ENCODE assay signal across 8 cellular contexts in the genomic region with DNA sequence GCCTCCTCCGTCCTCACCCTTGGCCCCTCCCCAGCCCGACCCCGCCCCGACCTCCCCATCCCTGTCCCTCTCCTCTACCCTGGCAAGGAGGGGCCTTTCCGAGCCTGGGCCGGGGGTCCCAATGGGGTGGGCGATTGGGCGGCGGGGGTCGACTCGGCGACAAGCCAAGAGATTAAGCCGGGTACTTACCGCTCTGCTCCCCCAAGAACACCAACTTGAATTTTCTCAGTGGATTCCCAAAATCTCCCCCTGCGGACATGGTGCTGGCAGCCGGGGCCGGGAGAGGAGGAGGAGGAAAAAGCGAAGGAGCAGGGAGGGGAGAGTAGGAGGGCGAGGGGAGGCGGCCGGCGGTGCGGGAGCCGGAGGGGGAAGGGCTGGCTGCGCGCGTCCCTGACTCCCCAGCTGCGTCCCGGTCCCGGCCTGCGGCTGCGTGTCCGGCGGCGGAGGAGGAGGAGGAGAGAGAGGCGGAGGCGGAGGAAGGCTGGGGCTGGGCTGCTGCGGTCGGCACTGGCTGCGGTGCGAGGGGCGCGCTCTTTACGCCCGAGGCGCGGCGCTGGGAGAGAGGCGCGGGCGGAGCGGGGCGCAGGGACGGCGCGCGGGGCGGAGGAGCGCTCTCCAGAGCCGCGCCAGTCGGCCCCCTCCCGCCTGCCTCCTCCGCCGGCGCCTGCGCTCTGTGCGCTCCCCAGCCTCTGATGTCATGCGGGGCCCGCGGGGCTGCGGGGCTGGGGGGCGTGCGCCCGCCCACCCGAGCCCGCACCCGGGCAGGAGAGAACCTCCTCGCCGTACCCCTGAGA. TPM values are rescaled to one million over a fixed set of nuclear protein-coding genes. Genes with fewer than 3 reads are reported as not detected.
DNase-seq lines count a peak whose midpoint lies in the region; ATAC-seq and TF ChIP-seq lines count a peak whose summit lies in the region.

A gene (minus strand): TSS at position 675 of the 794 bp plus-strand sequence. CDS start 416 bp downstream, at position 259.

- peak; percentile 50 for DNase-seq in NCI-H1436 (lab: John Stamatoyannopoulos, UW)
- DNase-seq in NCI-H1436 treated with DMSO at 0.1 percent for 48 hours (lab: John Stamatoyannopoulos, UW): no peak
- peak; percentile 46 for DNase-seq in KBM-7
- DNase-seq in activated B cell treated with CpG ODN at 0.5 μM for 24 hours: no peak
- DNase-seq in fibroblast of the aortic adventitia (ENCODE audit: low read depth): peak; percentile 16
- peak; percentile 58 for DNase-seq in myocyte (ENCODE audit: low read depth)
- peak; percentile 54 to 83 for DNase-seq in aorta

- H3K4me3 ChIP-seq in fibroblast of the aortic adventitia (ENCODE audit: low read depth, low read length): peak within 1 kb of the TSS; percentile 68
- peak within 1 kb of the TSS; percentile 58 to 81 for H3K4me3 ChIP-seq in aorta (ENCODE audit: low read length in 2 of 2)

- H3K9me3 ChIP-seq in aorta (ENCODE audit: control insufficient read depth, low read length): no peaks in the 10 kb centered on the region

- no peak for TF ChIP-seq CTCF in activated B cell treated with CpG ODN at 0.5 μM for 24 hours (IDR thresholded peaks at IDR 0.05)
- TF ChIP-seq CTCF in fibroblast of the aortic adventitia (IDR thresholded peaks at IDR 0.05; ENCODE audit: insufficient read depth, low read length): no peak

- H3K4me1 ChIP-seq in aorta (ENCODE audit: control insufficient read depth in 1 of 2, insufficient read depth in 2 of 2, low read length in 2 of 2): no peaks in the 10 kb centered on the region

- no peaks in the 10 kb centered on the region for H3K9me3 Mint-ChIP-seq in activated B cell treated with CpG ODN at 0.5 μM for 24 hours

- H3K36me3 ChIP-seq in aorta (ENCODE audit: control insufficient read depth in 1 of 2, insufficient read depth in 2 of 2, low read length in 1 of 2): no peaks in the 10 kb centered on the region

- POLR2A ChIA-PET in activated B cell treated with CpG ODN at 0.5 μM for 24 hours (lab: Charles Lee): no interaction called here

- no peak within 1 kb of the TSS for H3K27ac ChIP-seq in aorta (ENCODE audit: low read depth in 1 of 2, low read length in 2 of 2)

- 0 to 1% methylated on average over 33 to 80 of the region's 80 CpGs for WGBS in aorta, 2 donors

- intact Hi-C loops in activated B cell treated with CpG ODN at 0.5 μM for 24 hours (cut with micrococcal nuclease): no loop called here
- intact Hi-C loops in aorta (cut with DNase I): no loop called here

- in situ Hi-C loops in KBM-7 (cut with MboI; ENCODE audit: low pct_unique_long_range_greater_than_20kb, low sequenced_read_pairs): no loop called here

- no peaks in the 10 kb centered on the region for H3K27me3 ChIP-seq in aorta (ENCODE audit: control insufficient read depth in 1 of 2, insufficient read depth in 2 of 2, low read length in 1 of 2)

- H3K27ac Mint-ChIP-seq in activated B cell treated with CpG ODN at 0.5 μM for 24 hours: no peak within 1 kb of the TSS

- H3K27me3 Mint-ChIP-seq in activated B cell treated with CpG ODN at 0.5 μM for 24 hours: peaks cover 50% of the 10 kb centered on the region

- peaks cover 10% of the 10 kb centered on the region for H3K4me1 Mint-ChIP-seq in activated B cell treated with CpG ODN at 0.5 μM for 24 hours

- H3K4me3 Mint-ChIP-seq in activated B cell treated with CpG ODN at 0.5 μM for 24 hours: peak within 1 kb of the TSS; percentile 56

- H3K36me3 Mint-ChIP-seq in activated B cell treated with CpG ODN at 0.5 μM for 24 hours (ENCODE audit: low read depth): no peaks in the 10 kb centered on the region

- ATAC-seq in activated B cell treated with CpG ODN at 0.5 μM for 24 hours (ENCODE audit: low read depth) (no peak), aorta (ENCODE audit: low FRiP score) (peak; percentile 81), HG02798 (IDR thresholded peaks at IDR 0.05; ENCODE audit: poor library complexity, unreplicated experiment) (no peak)

- CTCF ChIA-PET in activated B cell treated with CpG ODN at 0.5 μM for 24 hours (lab: Charles Lee): no interaction called here

RNA-seq across cellular contexts. Expression of the gene that starts here (rescaled TPM):
- total RNA-seq in activated B cell treated with CpG ODN at 0.5 μM for 24 hours: not detected in 2 replicates
- total RNA-seq in fibroblast of the aortic adventitia (ENCODE audit: low replicate concordance): 0.36 and 0.49 TPM in 2 replicates
- 0.37 and 1.1 TPM in 2 replicates for total RNA-seq in myocyte
- 9.3 TPM for polyA plus RNA-seq in myocyte (2012)
- total RNA-seq in aorta: 10 to 100 TPM in 1 of 2 donors, 1 to 10 TPM in 1; 9.2 to 12.0 TPM
- polyA plus RNA-seq in aorta: 1 to 10 TPM in 1 of 2 donors, under 1 TPM in 1; 0.59 to 7.1 TPM

Comparison
In these comparisons a context has a peak if more than half of its experiments do, and no peak if none do; other contexts are left out.
1. DNase-seq: peak in NCI-H1436 (single experiment), KBM-7 (single experiment), myocyte (single experiment) and aorta (2 of 2); none in NCI-H1436 treated with DMSO at 0.1 percent for 48 hours (single experiment) and activated B cell treated with CpG ODN at 0.5 μM for 24 hours (single experiment).
2. Peak in DNase-seq and H3K4me3 ChIP-seq in fibroblast of the aortic adventitia; RNA of the gene not detected or under 1 TPM.